Comparison of ENCODE assay signal across 27 cellular contexts in genomic region chr11:3967695-3968094, GRCh38.
DNase-seq lines count a peak whose midpoint lies in the region; ATAC-seq and TF ChIP-seq lines count a peak whose summit lies in the region.
"Had no signal": no experiment of that assay in that cellular context is flagged by ENCODE, and none has a peak within 500 bp of the region (broad histone marks: within the 10 kb centered on the region; RNA-seq: fewer than 3 reads in every experiment).

No MANE protein-coding gene starts in this region.

- no peaks in the 10 kb centered on the region for H3K9me3 ChIP-seq in left ventricle myocardium inferior (replicated peaks)
- no peaks in the 10 kb centered on the region for H3K9me3 ChIP-seq in testis
- H3K9me3 ChIP-seq: right atrium auricular region, stomach, tibial nerve had no signal

- ATAC-seq in Right ventricle myocardium inferior (peak; percentile 20), GM18867 (IDR thresholded peaks at IDR 0.05; ENCODE audit: unreplicated experiment) (no peak)
- ATAC-seq in effector memory CD8-positive, alpha-beta T cell (replicated peaks) = no peak
- ATAC-seq: activated CD8-positive, alpha-beta memory T cell treated with anti-CD3 and anti-CD28 coated beads, Interleukin-2, amount 10 ng/mL, durations not matched to agents 7 days and 5 days; HepG2; SK-N-SH treated with all-trans-retinoic acid at 6 μM for 48 hours had no signal

- TF ChIP-seq POLR2A in testis (IDR thresholded peaks at IDR 0.05) = no peak

- H3K36me3 ChIP-seq in left ventricle myocardium inferior = peaks cover 8% of the 10 kb centered on the region
- no peaks in the 10 kb centered on the region for H3K36me3 ChIP-seq in H7 (replicated peaks; ENCODE audit: control insufficient read depth, insufficient read depth, low read length)
- H3K36me3 ChIP-seq in testis (ENCODE audit: low read depth, missing control alignments) = no peaks in the 10 kb centered on the region
- H3K36me3 ChIP-seq: tibial nerve had no signal

- intact Hi-C loops in Right ventricle myocardium inferior (cut with DNase I) = no loop called here
- intact Hi-C loops in left ventricle myocardium inferior (cut with micrococcal nuclease) = no loop called here
- intact Hi-C loops in testis (cut with DNase I; ENCODE audit: low total_unique reads) = no loop called here

- DNase-seq in Right ventricle myocardium inferior (ENCODE audit: missing footprints) = no peak
- DNase-seq in left ventricle myocardium inferior = no peak
- DNase-seq in H7 = peak; percentile 9
- no peak for DNase-seq in effector memory CD8-positive, alpha-beta T cell
- DNase-seq in testis = peak; percentile 62
- no peak for DNase-seq in NCI-H82 treated with DMSO at 0.1 percent for 48 hours (lab: John Stamatoyannopoulos, UW; ENCODE audit: unreplicated experiment)
- DNase-seq: activated CD4-positive, alpha-beta T cell treated with anti-CD3 and anti-CD28 coated beads for 4 hours; activated CD8-positive, alpha-beta memory T cell treated with anti-CD3 and anti-CD28 coated beads, Interleukin-2, amount 10 ng/mL, durations not matched to agents 7 days and 5 days; activated naive CD8-positive, alpha-beta T cell treated with anti-CD3 and anti-CD28 coated beads for 36 hours; aorta; immature natural killer cell; Kasumi-1; left cardiac atrium; mammary epithelial cell; NCI-H1417; NCI-H2081; NCI-H226; NCI-H526 treated with DMSO at 0.1 percent for 48 hours; PC-9; stomach had no signal

- H3K4me3 ChIP-seq in left ventricle myocardium inferior = no peak overlapping the region
- no peak overlapping the region for H3K4me3 ChIP-seq in H7 (ENCODE audit: insufficient read depth, low read depth, low read length)
- H3K4me3 ChIP-seq in testis = no peak overlapping the region
- H3K4me3 ChIP-seq: PC-9, right atrium auricular region, stomach, tibial nerve had no signal

- peaks cover 9% of the 10 kb centered on the region for H3K4me1 ChIP-seq in left ventricle myocardium inferior
- H3K4me1 ChIP-seq in testis = no peaks in the 10 kb centered on the region
- H3K4me1 ChIP-seq: right atrium auricular region had no signal

- H3K4me3 Mint-ChIP-seq in effector memory CD8-positive, alpha-beta T cell = no peak overlapping the region
- H3K4me3 Mint-ChIP-seq: activated CD8-positive, alpha-beta memory T cell treated with anti-CD3 and anti-CD28 coated beads, Interleukin-2, amount 10 ng/mL, durations not matched to agents 7 days and 5 days; activated naive CD8-positive, alpha-beta T cell treated with anti-CD3 and anti-CD28 coated beads for 36 hours; activated T-helper 1 cell treated with anti-CD3 and anti-CD28 coated beads, Interleukin-12 subunit alpha, Interleukin-12 subunit beta, Interleukin-2, Interleukin-4 antibody, amounts not matched to agents 30 ng/mL and 10 ng/mL and 1 ng/mL, durations not matched to agents 14 hours and 24 hours and 36 hours; immature natural killer cell; neural crest cell had no signal

- H3K36me3 Mint-ChIP-seq in effector memory CD8-positive, alpha-beta T cell (ENCODE audit: insufficient read depth) = peaks cover 3% of the 10 kb centered on the region

- no peaks in the 10 kb centered on the region for H3K9me3 Mint-ChIP-seq in effector memory CD8-positive, alpha-beta T cell
- H3K9me3 Mint-ChIP-seq: activated naive CD8-positive, alpha-beta T cell treated with anti-CD3 and anti-CD28 coated beads for 36 hours; activated T-helper 1 cell treated with anti-CD3 and anti-CD28 coated beads, Interleukin-12 subunit alpha, Interleukin-12 subunit beta, Interleukin-2, Interleukin-4 antibody, amounts not matched to agents 30 ng/mL and 10 ng/mL and 1 ng/mL, durations not matched to agents 14 hours and 24 hours and 36 hours; immature natural killer cell had no signal

- no peak for TF ChIP-seq CTCF in left ventricle myocardium inferior (IDR thresholded peaks at IDR 0.05; ENCODE audit: borderline replicate concordance)
- no peak for TF ChIP-seq CTCF in testis (IDR thresholded peaks at IDR 0.05)

- H3K27me3 Mint-ChIP-seq in effector memory CD8-positive, alpha-beta T cell = no peaks in the 10 kb centered on the region
- H3K27me3 Mint-ChIP-seq: activated CD8-positive, alpha-beta memory T cell treated with anti-CD3 and anti-CD28 coated beads, Interleukin-2, amount 10 ng/mL, durations not matched to agents 7 days and 5 days; activated naive CD8-positive, alpha-beta T cell treated with anti-CD3 and anti-CD28 coated beads for 36 hours had no signal

- H3K27me3 ChIP-seq in left ventricle myocardium inferior (ENCODE audit: low read depth) = no peaks in the 10 kb centered on the region
- H3K27me3 ChIP-seq in H7 (ENCODE audit: control insufficient read depth, insufficient read depth, low read length) = no peaks in the 10 kb centered on the region
- no peaks in the 10 kb centered on the region for H3K27me3 ChIP-seq in testis
- H3K27me3 ChIP-seq: right atrium auricular region, stomach, tibial nerve had no signal

- H3K27ac ChIP-seq in left ventricle myocardium inferior (replicated peaks) = no peak overlapping the region
- no peak overlapping the region for H3K27ac ChIP-seq in testis
- H3K27ac ChIP-seq: PC-9, right atrium auricular region, stomach, tibial nerve had no signal

- peaks cover 40 to 77% of the 10 kb centered on the region in 2 donors for H3K4me1 Mint-ChIP-seq in effector memory CD8-positive, alpha-beta T cell (ENCODE audit: low read depth in 2 of 2)
- H3K4me1 Mint-ChIP-seq: neural crest cell had no signal

- peak overlapping the region; percentile 54 to 87 for H3K27ac Mint-ChIP-seq in effector memory CD8-positive, alpha-beta T cell
- H3K27ac Mint-ChIP-seq: activated CD8-positive, alpha-beta memory T cell treated with anti-CD3 and anti-CD28 coated beads, Interleukin-2, amount 10 ng/mL, durations not matched to agents 7 days and 5 days; activated naive CD8-positive, alpha-beta T cell treated with anti-CD3 and anti-CD28 coated beads for 36 hours had no signal

Comparison
In these comparisons a context has a peak if more than half of its experiments do, and no peak if none do; other contexts are left out.
1. DNase-seq: peak in H7 (single experiment) and testis (single experiment); none in Right ventricle myocardium inferior (single experiment), left ventricle myocardium inferior (single experiment), effector memory CD8-positive, alpha-beta T cell (0 of 3) and NCI-H82 treated with DMSO at 0.1 percent for 48 hours (single experiment).